In the genomic region with DNA sequence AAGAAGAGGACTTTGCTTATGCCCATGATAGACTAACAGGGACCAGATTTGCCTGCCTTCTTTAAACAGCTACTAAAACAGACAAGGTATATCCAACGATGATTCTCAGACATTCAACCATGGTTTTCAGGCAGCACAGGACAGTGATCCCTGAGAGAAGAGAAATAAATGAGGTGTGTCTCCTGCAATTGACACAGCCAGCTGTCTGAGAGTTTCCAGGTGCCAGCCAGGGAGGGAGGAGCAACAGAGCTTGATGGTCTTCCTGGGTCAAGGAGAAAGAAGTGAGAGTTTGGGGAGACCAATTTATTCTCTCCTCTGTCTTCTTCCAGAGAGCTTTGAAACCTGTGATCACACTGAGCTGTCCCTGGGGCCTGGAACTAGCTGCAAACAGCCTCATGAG, we compare ENCODE assay signal across 14 cellular contexts.
DNase-seq lines count a peak whose midpoint lies in the region; ATAC-seq and TF ChIP-seq lines count a peak whose summit lies in the region.
"Had no signal": no experiment of that assay in that cellular context is flagged by ENCODE, and none has a peak within 500 bp of the region (broad histone marks: within the 10 kb centered on the region; RNA-seq: fewer than 3 reads in every experiment).

No MANE protein-coding gene starts in this region.

- H3K27me3 ChIP-seq in mammary epithelial cell (ENCODE audit: insufficient read depth, low read length) (no peaks in the 10 kb centered on the region), transverse colon (peaks cover 7% of the 10 kb centered on the region)

- H3K9ac ChIP-seq in mammary epithelial cell (ENCODE audit: insufficient read depth, low read length), result no peak overlapping the region

- no peak for TF ChIP-seq EP300 in transverse colon (IDR thresholded peaks at IDR 0.05; ENCODE audit: low read depth)

- TF ChIP-seq POLR2A in transverse colon (IDR thresholded peaks at IDR 0.05), result no peak

- H3K4me2 ChIP-seq in mammary epithelial cell (ENCODE audit: insufficient read depth, low read depth, low read length), result no peak overlapping the region

- H3K4me3 ChIP-seq in mammary epithelial cell (replicated peaks in 1 of 3; ENCODE audit: insufficient read depth in 1 of 3, low read depth in 2 of 3, low read length in 3 of 3) (no peak overlapping the region), transverse colon (no peak overlapping the region)

- ATAC-seq in HG02938 (IDR thresholded peaks at IDR 0.05; ENCODE audit: unreplicated experiment), result no peak
- no peak for ATAC-seq in GM21447 (IDR thresholded peaks at IDR 0.05; ENCODE audit: unreplicated experiment)
- ATAC-seq: CD8-positive, alpha-beta T cell; Panc1; Right ventricle myocardium inferior; SK-N-SH treated with all-trans-retinoic acid at 6 μM for 48 hours had no signal

- no TSS peak for BruUV-seq in mammary epithelial cell (replicated peaks; lab: Mats Ljungman, UMichigan)

- CTCF ChIA-PET in mammary epithelial cell (lab: Charles Lee; ENCODE audit: low non-redundant PET), result no interaction called here

- no peaks in the 10 kb centered on the region for H3K9me3 ChIP-seq in mammary epithelial cell (replicated peaks; ENCODE audit: insufficient read depth, low read length)
- no peaks in the 10 kb centered on the region for H3K9me3 ChIP-seq in transverse colon

- DNase-seq in SHP77 treated with DMSO at 0.1 percent for 48 hours (lab: John Stamatoyannopoulos, UW), result peak; percentile 1
- DNase-seq in SHP77 (lab: John Stamatoyannopoulos, UW), result no peak
- peak; percentile 61 for DNase-seq in NCI-H2029 treated with DMSO at 0.1 percent for 48 hours (lab: John Stamatoyannopoulos, UW)
- no peak for DNase-seq in mammary epithelial cell
- no peak for DNase-seq in transverse colon
- DNase-seq: ACHN; CD8-positive, alpha-beta T cell; Karpas-422; NCI-H1105 treated with DMSO at 0.1 percent for 48 hours had no signal

- no peaks in the 10 kb centered on the region for H3K36me3 ChIP-seq in mammary epithelial cell (ENCODE audit: insufficient read depth, low read length)
- no peaks in the 10 kb centered on the region for H3K36me3 ChIP-seq in transverse colon

- peak overlapping the region; percentile 2 for H2AFZ ChIP-seq in mammary epithelial cell (ENCODE audit: low read depth, low read length)

- no peaks in the 10 kb centered on the region for H4K20me1 ChIP-seq in mammary epithelial cell (ENCODE audit: insufficient read depth, low read length)

- in situ Hi-C loops in mammary epithelial cell (cut with MboI; ENCODE audit: low sequenced_read_pairs in 2 of 2), result loop anchor here in 1 of 2 donors (25.0 kb wide), 1 partner anchor 321 kb away; no protein-coding TSS in a partner anchor
- in situ Hi-C loops in transverse colon (cut with MboI; ENCODE audit: low pct_ligation_motif_present in 1 of 4, low pct_unique_long_range_greater_than_20kb in 1 of 4, low sequenced_read_pairs in 3 of 4), result loop anchor here in 2 of 4 donors (25.0 kb wide), 1 partner anchor 321 kb away; no protein-coding TSS in a partner anchor

- WGBS in mammary epithelial cell (ENCODE audit: low coverage, missing lambda C conversion rate), result 100% methylated on average over 1 of the region's 1 CpG
- 54 to 57% methylated on average over 1 of the region's 1 CpG for WGBS in transverse colon (ENCODE audit: low coverage in 1 of 2), 2 donors

- H3K4me1 ChIP-seq in mammary epithelial cell (ENCODE audit: insufficient read depth, low read length) (no peaks in the 10 kb centered on the region), transverse colon (no peaks in the 10 kb centered on the region)

- H3K27ac ChIP-seq in mammary epithelial cell (ENCODE audit: insufficient read depth, low read depth, low read length) (no peak overlapping the region), transverse colon (no peak overlapping the region)

- TF ChIP-seq CTCF in mammary epithelial cell (conservative IDR thresholded peaks at IDR 0.05 in 1 of 2, IDR thresholded peaks at IDR 0.05 in 1 of 2; ENCODE audit: extremely low read depth in 1 of 2, insufficient read depth in 1 of 2, low read depth in 1 of 2, low read length in 2 of 2) (no peak), transverse colon (IDR thresholded peaks at IDR 0.05) (no peak)

- dilution Hi-C loops in mammary epithelial cell (cut with HindIII; ENCODE audit: low sequenced_read_pairs), result no loop called here

- H3K79me2 ChIP-seq in mammary epithelial cell (ENCODE audit: insufficient read depth, low read length), result no peaks in the 10 kb centered on the region

- intact Hi-C loops in mammary epithelial cell (cut with micrococcal nuclease) (no loop called here), transverse colon (cut with DNase I; ENCODE audit: low total_unique reads) (no loop called here)

Comparison
In these comparisons a context has a peak if more than half of its experiments do, and no peak if none do; other contexts are left out.
1. DNase-seq: peak in SHP77 treated with DMSO at 0.1 percent for 48 hours (single experiment) and NCI-H2029 treated with DMSO at 0.1 percent for 48 hours (single experiment); none in SHP77 (0 of 2), mammary epithelial cell (single experiment) and transverse colon (single experiment).